ENCODE assay signal across 23 cellular contexts in the genomic region with DNA sequence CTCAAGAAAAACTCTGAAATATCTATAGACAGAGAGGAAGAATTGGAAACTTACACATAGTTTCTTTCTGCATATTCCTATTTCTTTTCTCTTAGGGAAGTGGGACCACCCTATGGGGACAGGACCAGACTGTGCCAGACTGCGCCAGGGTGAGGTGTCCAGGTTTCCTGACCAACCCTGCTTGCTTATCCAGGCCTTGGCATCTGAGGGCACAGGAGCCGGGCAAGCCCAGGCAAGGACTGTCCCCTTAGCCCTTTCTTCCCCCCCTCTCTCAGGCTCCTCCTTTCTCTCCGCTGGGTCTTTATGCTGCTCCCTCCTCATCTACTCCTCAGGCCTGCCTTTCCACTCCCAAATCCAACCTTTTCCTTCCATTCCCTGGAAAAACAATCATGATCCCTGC.
"Had no signal": no experiment of that assay in that cellular context is flagged by ENCODE, and none has a peak within 500 bp of the region (broad histone marks: within the 10 kb centered on the region; RNA-seq: fewer than 3 reads in every experiment).

No MANE protein-coding gene starts in this region.

- H3K9me3 ChIP-seq: left ventricle myocardium inferior, neutrophil, pancreas, right lobe of liver, testis, upper lobe of right lung had no signal

- H3K36me3 Mint-ChIP-seq: activated naive CD8-positive, alpha-beta T cell; stimulated activated effector memory CD8-positive, alpha-beta T cell treated with anti-CD3 and anti-CD28 coated beads, Interleukin-12 subunit alpha, Interleukin-12 subunit beta, amount 100 ng/mL, for 72 hours; T-cell had no signal

- ATAC-seq: activated CD4-positive, CD25-positive, alpha-beta regulatory T cell treated with anti-CD3 and anti-CD28 coated beads, Interleukin-2, amount 50 U/mL, for 24 hours; activated T-cell treated with anti-CD3 and anti-CD28 coated beads, Interleukin-2, amount 50 U/mL, for 72 hours; naive thymus-derived CD4-positive, alpha-beta T cell; pancreas; right lobe of liver; SK-N-SH treated with all-trans-retinoic acid at 6 μM for 48 hours; stimulated activated effector memory CD8-positive, alpha-beta T cell treated with anti-CD3 and anti-CD28 coated beads, Interleukin-12 subunit alpha, Interleukin-12 subunit beta, amount 100 ng/mL, for 72 hours; T-cell; upper lobe of right lung had no signal

- H3K27me3 Mint-ChIP-seq: activated naive CD8-positive, alpha-beta T cell; T-cell had no signal

- H3K27ac Mint-ChIP-seq: activated naive CD8-positive, alpha-beta T cell; activated T-cell treated with anti-CD3 and anti-CD28 coated beads, Interleukin-2, amount 50 U/mL, for 72 hours; endodermal cell; stimulated activated effector memory CD8-positive, alpha-beta T cell treated with anti-CD3 and anti-CD28 coated beads, Interleukin-12 subunit alpha, Interleukin-12 subunit beta, amount 100 ng/mL, for 72 hours; T-cell had no signal

- H3K27ac ChIP-seq: cardiac muscle cell, left ventricle myocardium inferior, neutrophil, pancreas, right lobe of liver, testis, upper lobe of right lung had no signal

- H3K4me1 ChIP-seq: testis had no signal

- H3K4me3 ChIP-seq: cardiac muscle cell, left ventricle myocardium inferior, pancreas, right lobe of liver, testis, upper lobe of right lung had no signal

- H3K4me3 Mint-ChIP-seq: activated naive CD8-positive, alpha-beta T cell; activated T-cell treated with anti-CD3 and anti-CD28 coated beads, Interleukin-2, amount 50 U/mL, for 72 hours; endodermal cell; naive thymus-derived CD4-positive, alpha-beta T cell; stimulated activated effector memory CD8-positive, alpha-beta T cell treated with anti-CD3 and anti-CD28 coated beads, Interleukin-12 subunit alpha, Interleukin-12 subunit beta, amount 100 ng/mL, for 72 hours; T-cell had no signal

- DNase-seq: activated CD4-positive, alpha-beta T cell treated with anti-CD3 and anti-CD28 coated beads, Interleukin-2, amount 50 U/mL, for 1 hour; activated effector memory CD4-positive, alpha-beta T cell treated with anti-CD3 and anti-CD28 coated beads, Interleukin-2, amount 50 U/mL, for 16 hours; activated T-cell treated with anti-CD3 and anti-CD28 coated beads, Interleukin-2, amount 50 U/mL, for 72 hours; endodermal cell; erythroblast; foreskin melanocyte; hypothalamus; left ventricle myocardium inferior; naive thymus-derived CD4-positive, alpha-beta T cell; pancreas; right lobe of liver; small intestine; stimulated activated CD4-positive, alpha-beta T cell treated with anti-CD3 and anti-CD28 coated beads, Interleukin-4, amount 100 ng/mL, for 24 hours; T-cell; T1000; testis; upper lobe of right lung had no signal

- H3K36me3 ChIP-seq: cardiac muscle cell, left ventricle myocardium inferior, neutrophil, pancreas, right lobe of liver, upper lobe of right lung had no signal

- H3K27me3 ChIP-seq: cardiac muscle cell, pancreas, right lobe of liver, testis, upper lobe of right lung had no signal
